ENCODE assay signal across 1 cellular context in the genomic region with DNA sequence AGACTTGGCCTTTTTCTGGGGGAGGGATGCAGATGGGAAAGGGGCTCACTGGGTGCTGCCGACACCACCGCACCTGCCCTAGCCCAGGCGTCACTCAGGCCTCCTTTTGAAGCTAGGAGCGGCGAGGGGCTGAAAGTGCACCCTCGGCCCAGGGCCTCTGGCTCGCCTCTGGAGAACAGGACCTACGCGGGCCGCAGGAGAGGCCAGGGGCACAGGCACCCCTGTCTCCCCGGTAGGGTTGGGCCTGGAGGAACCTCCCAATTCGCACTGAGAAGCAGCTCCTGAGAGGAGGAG.
TF ChIP-seq lines count a peak whose summit lies in the region.

No MANE protein-coding gene starts in this region.

TF ChIP-seq in H1, 55 proteins besides CTCF, POLR2A, EP300 and RAD21:
- TF ChIP-seq TCF12 (IDR thresholded peaks at IDR 0.05; ENCODE audit: low read depth, low read length): no peak
- no peak for TF ChIP-seq CREB1 (IDR thresholded peaks at IDR 0.05)
- no peak for TF ChIP-seq POU5F1 (IDR thresholded peaks at IDR 0.05; ENCODE audit: low read depth, low read length)
- no peak for TF ChIP-seq JUND (IDR thresholded peaks at IDR 0.05; ENCODE audit: low read length)
- no peak for TF ChIP-seq POLR2AphosphoS5 (IDR thresholded peaks at IDR 0.05; ENCODE audit: low read depth, low read length)
- TF ChIP-seq TEAD4 (IDR thresholded peaks at IDR 0.05; ENCODE audit: low read depth, low read length): no peak
- TF ChIP-seq, protein P1, sequence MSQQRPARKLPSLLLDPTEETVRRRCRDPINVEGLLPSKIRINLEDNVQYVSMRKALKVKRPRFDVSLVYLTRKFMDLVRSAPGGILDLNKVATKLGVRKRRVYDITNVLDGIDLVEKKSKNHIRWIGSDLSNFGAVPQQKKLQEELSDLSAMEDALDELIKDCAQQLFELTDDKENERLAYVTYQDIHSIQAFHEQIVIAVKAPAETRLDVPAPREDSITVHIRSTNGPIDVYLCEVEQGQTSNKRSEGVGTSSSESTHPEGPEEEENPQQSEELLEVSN (IDR thresholded peaks at IDR 0.05): no peak
- no peak for TF ChIP-seq CEBPB (IDR thresholded peaks at IDR 0.05; ENCODE audit: low read depth, low read length)
- TF ChIP-seq HDAC6 (IDR thresholded peaks at IDR 0.05; ENCODE audit: low read depth, low read length): no peak
- TF ChIP-seq, protein P2, sequence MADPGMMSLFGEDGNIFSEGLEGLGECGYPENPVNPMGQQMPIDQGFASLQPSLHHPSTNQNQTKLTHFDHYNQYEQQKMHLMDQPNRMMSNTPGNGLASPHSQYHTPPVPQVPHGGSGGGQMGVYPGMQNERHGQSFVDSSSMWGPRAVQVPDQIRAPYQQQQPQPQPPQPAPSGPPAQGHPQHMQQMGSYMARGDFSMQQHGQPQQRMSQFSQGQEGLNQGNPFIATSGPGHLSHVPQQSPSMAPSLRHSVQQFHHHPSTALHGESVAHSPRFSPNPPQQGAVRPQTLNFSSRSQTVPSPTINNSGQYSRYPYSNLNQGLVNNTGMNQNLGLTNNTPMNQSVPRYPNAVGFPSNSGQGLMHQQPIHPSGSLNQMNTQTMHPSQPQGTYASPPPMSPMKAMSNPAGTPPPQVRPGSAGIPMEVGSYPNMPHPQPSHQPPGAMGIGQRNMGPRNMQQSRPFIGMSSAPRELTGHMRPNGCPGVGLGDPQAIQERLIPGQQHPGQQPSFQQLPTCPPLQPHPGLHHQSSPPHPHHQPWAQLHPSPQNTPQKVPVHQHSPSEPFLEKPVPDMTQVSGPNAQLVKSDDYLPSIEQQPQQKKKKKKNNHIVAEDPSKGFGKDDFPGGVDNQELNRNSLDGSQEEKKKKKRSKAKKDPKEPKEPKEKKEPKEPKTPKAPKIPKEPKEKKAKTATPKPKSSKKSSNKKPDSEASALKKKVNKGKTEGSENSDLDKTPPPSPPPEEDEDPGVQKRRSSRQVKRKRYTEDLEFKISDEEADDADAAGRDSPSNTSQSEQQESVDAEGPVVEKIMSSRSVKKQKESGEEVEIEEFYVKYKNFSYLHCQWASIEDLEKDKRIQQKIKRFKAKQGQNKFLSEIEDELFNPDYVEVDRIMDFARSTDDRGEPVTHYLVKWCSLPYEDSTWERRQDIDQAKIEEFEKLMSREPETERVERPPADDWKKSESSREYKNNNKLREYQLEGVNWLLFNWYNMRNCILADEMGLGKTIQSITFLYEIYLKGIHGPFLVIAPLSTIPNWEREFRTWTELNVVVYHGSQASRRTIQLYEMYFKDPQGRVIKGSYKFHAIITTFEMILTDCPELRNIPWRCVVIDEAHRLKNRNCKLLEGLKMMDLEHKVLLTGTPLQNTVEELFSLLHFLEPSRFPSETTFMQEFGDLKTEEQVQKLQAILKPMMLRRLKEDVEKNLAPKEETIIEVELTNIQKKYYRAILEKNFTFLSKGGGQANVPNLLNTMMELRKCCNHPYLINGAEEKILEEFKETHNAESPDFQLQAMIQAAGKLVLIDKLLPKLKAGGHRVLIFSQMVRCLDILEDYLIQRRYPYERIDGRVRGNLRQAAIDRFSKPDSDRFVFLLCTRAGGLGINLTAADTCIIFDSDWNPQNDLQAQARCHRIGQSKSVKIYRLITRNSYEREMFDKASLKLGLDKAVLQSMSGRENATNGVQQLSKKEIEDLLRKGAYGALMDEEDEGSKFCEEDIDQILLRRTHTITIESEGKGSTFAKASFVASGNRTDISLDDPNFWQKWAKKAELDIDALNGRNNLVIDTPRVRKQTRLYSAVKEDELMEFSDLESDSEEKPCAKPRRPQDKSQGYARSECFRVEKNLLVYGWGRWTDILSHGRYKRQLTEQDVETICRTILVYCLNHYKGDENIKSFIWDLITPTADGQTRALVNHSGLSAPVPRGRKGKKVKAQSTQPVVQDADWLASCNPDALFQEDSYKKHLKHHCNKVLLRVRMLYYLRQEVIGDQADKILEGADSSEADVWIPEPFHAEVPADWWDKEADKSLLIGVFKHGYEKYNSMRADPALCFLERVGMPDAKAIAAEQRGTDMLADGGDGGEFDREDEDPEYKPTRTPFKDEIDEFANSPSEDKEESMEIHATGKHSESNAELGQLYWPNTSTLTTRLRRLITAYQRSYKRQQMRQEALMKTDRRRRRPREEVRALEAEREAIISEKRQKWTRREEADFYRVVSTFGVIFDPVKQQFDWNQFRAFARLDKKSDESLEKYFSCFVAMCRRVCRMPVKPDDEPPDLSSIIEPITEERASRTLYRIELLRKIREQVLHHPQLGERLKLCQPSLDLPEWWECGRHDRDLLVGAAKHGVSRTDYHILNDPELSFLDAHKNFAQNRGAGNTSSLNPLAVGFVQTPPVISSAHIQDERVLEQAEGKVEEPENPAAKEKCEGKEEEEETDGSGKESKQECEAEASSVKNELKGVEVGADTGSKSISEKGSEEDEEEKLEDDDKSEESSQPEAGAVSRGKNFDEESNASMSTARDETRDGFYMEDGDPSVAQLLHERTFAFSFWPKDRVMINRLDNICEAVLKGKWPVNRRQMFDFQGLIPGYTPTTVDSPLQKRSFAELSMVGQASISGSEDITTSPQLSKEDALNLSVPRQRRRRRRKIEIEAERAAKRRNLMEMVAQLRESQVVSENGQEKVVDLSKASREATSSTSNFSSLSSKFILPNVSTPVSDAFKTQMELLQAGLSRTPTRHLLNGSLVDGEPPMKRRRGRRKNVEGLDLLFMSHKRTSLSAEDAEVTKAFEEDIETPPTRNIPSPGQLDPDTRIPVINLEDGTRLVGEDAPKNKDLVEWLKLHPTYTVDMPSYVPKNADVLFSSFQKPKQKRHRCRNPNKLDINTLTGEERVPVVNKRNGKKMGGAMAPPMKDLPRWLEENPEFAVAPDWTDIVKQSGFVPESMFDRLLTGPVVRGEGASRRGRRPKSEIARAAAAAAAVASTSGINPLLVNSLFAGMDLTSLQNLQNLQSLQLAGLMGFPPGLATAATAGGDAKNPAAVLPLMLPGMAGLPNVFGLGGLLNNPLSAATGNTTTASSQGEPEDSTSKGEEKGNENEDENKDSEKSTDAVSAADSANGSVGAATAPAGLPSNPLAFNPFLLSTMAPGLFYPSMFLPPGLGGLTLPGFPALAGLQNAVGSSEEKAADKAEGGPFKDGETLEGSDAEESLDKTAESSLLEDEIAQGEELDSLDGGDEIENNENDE (IDR thresholded peaks at IDR 0.05; ENCODE audit: insufficient replicate concordance, low read length): no peak
- TF ChIP-seq RNF2 (IDR thresholded peaks at IDR 0.05; ENCODE audit: borderline replicate concordance, low read depth, low read length, missing control alignments, poor library complexity, severe bottlenecking): no peak
- TF ChIP-seq YY1 (IDR thresholded peaks at IDR 0.05; ENCODE audit: low read depth, low read length): no peak
- TF ChIP-seq PHF8 (conservative IDR thresholded peaks at IDR 0.05; ENCODE audit: low read depth, low read length): no peak
- TF ChIP-seq SUZ12 (IDR thresholded peaks at IDR 0.05; ENCODE audit: low read length): no peak
- TF ChIP-seq, protein P3, sequence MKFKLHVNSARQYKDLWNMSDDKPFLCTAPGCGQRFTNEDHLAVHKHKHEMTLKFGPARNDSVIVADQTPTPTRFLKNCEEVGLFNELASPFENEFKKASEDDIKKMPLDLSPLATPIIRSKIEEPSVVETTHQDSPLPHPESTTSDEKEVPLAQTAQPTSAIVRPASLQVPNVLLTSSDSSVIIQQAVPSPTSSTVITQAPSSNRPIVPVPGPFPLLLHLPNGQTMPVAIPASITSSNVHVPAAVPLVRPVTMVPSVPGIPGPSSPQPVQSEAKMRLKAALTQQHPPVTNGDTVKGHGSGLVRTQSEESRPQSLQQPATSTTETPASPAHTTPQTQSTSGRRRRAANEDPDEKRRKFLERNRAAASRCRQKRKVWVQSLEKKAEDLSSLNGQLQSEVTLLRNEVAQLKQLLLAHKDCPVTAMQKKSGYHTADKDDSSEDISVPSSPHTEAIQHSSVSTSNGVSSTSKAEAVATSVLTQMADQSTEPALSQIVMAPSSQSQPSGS (IDR thresholded peaks at IDR 0.05; ENCODE audit: low read length): no peak
- no peak for TF ChIP-seq SP4 (IDR thresholded peaks at IDR 0.05; ENCODE audit: low read length)
- no peak for TF ChIP-seq EGR1 (IDR thresholded peaks at IDR 0.05; ENCODE audit: borderline replicate concordance, low read depth, low read length)
- no peak for TF ChIP-seq RXRA (IDR thresholded peaks at IDR 0.05; ENCODE audit: insufficient read depth, low read depth, low read length)
- no peak for TF ChIP-seq TBP (IDR thresholded peaks at IDR 0.05; ENCODE audit: low read depth, low read length)
- no peak for TF ChIP-seq SP1 (IDR thresholded peaks at IDR 0.05; ENCODE audit: low read depth, low read length)
